Comparison of ENCODE assay signal across 1 cellular context in the genomic region with DNA sequence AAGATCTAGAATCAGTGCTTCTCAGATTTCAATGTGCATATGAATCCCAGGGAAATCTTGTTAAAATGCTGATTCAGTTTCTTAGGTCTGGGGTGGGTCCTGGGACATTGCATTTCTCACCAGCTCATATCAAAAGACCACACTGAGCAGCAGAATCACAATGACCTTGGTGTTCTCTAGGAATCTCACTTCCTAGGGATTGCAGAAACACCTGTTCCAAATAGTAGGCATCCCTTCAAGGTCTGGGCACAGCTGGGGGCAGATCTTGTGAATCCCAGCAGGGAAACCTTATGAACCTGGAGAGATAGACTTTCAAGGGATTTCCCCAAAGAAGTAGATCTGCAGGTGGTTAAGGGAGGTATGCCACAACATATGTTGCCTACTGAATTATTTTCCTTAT.
A peak's percentile ranks its signal among the peaks of the same experiment; 100 is the strongest.
TF ChIP-seq lines count a peak whose summit lies in the region.

No MANE protein-coding gene starts in this region.

TF ChIP-seq in Ishikawa, 13 proteins besides CTCF, POLR2A, EP300 and RAD21 (continued from another document):
- 0 out of 2 replicates have a peak, but pooled peaks have one; percentile 25 for TF ChIP-seq TCF12 (IDR thresholded peaks at IDR 0.05; ENCODE audit: low read depth)
TF ChIP-seq in Ishikawa: peak in this region for 2.
